In the genomic region with DNA sequence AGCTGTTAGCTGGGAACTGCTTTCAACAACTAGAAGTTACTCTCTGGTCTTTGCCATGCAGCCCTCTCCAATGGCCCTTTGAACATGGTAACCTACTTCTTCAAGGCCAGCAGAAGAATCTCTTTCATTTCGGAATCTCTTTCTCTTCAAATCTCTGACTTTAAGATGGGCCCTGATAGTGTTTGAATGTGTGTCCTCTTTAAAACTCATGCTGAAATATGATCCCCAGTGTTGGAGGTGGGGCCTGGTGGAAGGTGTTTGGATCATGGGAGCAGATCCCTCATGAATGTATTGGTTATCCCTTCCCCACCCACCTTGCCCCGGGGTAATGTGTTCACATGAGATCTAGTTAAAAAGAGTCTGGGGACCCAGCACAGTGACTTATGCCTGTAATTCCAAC, we compare ENCODE assay signal across 31 cellular contexts.
"Had no signal": no experiment of that assay in that cellular context is flagged by ENCODE, and none has a peak within 500 bp of the region (broad histone marks: within the 10 kb centered on the region; RNA-seq: fewer than 3 reads in every experiment).

No MANE protein-coding gene starts in this region.

- DNase-seq: activated CD4-positive, alpha-beta T cell treated with anti-CD3 and anti-CD28 coated beads for 36 hours; activated CD4-positive, alpha-beta T cell treated with anti-CD3 and anti-CD28 coated beads, Interleukin-2, amount 10 ng/mL, durations not matched to agents 7 days and 5 days; activated CD4-positive, alpha-beta T cell treated with anti-CD3 and anti-CD28 coated beads, Interleukin-2, amount 50 U/mL, for 48 hours; activated CD8-positive, alpha-beta T cell treated with anti-CD3 and anti-CD28 coated beads, Interleukin-2, amount 10 ng/mL, durations not matched to agents 7 days and 5 days; activated gamma-delta T cell; activated naive CD4-positive, alpha-beta T cell treated with anti-CD3 and anti-CD28 coated beads for 36 hours; activated T-cell treated with anti-CD3 and anti-CD28 coated beads, Interleukin-2, amount 50 U/mL, for 24 hours; adrenal gland; body of pancreas; Karpas-422; KBM-7; MG63; NCI-H1048; NCI-H1436 treated with DMSO at 0.1 percent for 48 hours; NCI-H187; NCI-H2029 treated with DMSO at 0.1 percent for 48 hours; NCI-H2171 treated with DMSO at 0.1 percent for 48 hours; NCI-H226; NCI-H446 treated with DMSO at 0.1 percent for 48 hours; NCI-H524; NCI-H69; Peyer's patch; RPMI8226; SHP77 treated with DMSO at 0.1 percent for 48 hours; SK-N-SH had no signal

- H3K4me3 ChIP-seq: adrenal gland, body of pancreas, breast epithelium, MG63, Peyer's patch, SJSA1 had no signal

- H3K9me3 ChIP-seq: adrenal gland, body of pancreas, breast epithelium, MG63, Peyer's patch, SJSA1, SK-N-SH had no signal

- H3K27me3 ChIP-seq: adrenal gland, body of pancreas, breast epithelium, MG63, Peyer's patch, SJSA1 had no signal

- H3K9ac ChIP-seq: SK-N-SH had no signal

- H3K4me3 Mint-ChIP-seq: activated CD4-positive, alpha-beta T cell treated with anti-CD3 and anti-CD28 coated beads for 36 hours; activated CD4-positive, alpha-beta T cell treated with anti-CD3 and anti-CD28 coated beads, Interleukin-2, amount 10 ng/mL, durations not matched to agents 7 days and 5 days; activated CD8-positive, alpha-beta T cell treated with anti-CD3 and anti-CD28 coated beads, Interleukin-2, amount 10 ng/mL, durations not matched to agents 7 days and 5 days; activated naive CD4-positive, alpha-beta T cell treated with anti-CD3 and anti-CD28 coated beads for 36 hours; activated T-cell treated with anti-CD3 and anti-CD28 coated beads, Interleukin-2, amount 50 U/mL, for 24 hours; T-helper 1 cell treated with Interleukin-12 subunit alpha and Interleukin-12 subunit beta and Interleukin-4 antibody, amounts not matched to agents 30 μg/mL and 1 μg/mL, for 36 hours; T-helper 2 cell treated with Interferon-gamma antibody and Interleukin-4, amounts not matched to agents 5 μg/mL and 100 μg/mL, for 36 hours had no signal

- H3K27ac Mint-ChIP-seq: activated CD4-positive, alpha-beta T cell treated with anti-CD3 and anti-CD28 coated beads for 36 hours; activated CD4-positive, alpha-beta T cell treated with anti-CD3 and anti-CD28 coated beads, Interleukin-2, amount 10 ng/mL, durations not matched to agents 7 days and 5 days; activated CD8-positive, alpha-beta T cell treated with anti-CD3 and anti-CD28 coated beads, Interleukin-2, amount 10 ng/mL, durations not matched to agents 7 days and 5 days; activated naive CD4-positive, alpha-beta T cell treated with anti-CD3 and anti-CD28 coated beads for 36 hours; activated naive CD4-positive, alpha-beta T cell treated with anti-CD3 and anti-CD28 coated beads, Interleukin-2, amount 50 U/mL, for 72 hours; activated T-cell treated with anti-CD3 and anti-CD28 coated beads, Interleukin-2, amount 50 U/mL, for 24 hours; activated T-helper 2 cell treated with anti-CD3 and anti-CD28 coated beads, Interferon-gamma antibody, Interleukin-2, Interleukin-4, amounts not matched to agents 10 μg/mL and 5 μg/mL and 100 μg/mL, durations not matched to agents 14 hours and 24 hours and 36 hours; T-helper 1 cell treated with Interleukin-12 subunit alpha and Interleukin-12 subunit beta and Interleukin-4 antibody, amounts not matched to agents 30 μg/mL and 1 μg/mL, for 36 hours; T-helper 2 cell treated with Interferon-gamma antibody and Interleukin-4, amounts not matched to agents 5 μg/mL and 100 μg/mL, for 36 hours had no signal

- H3K36me3 ChIP-seq: adrenal gland, breast epithelium, MG63, Peyer's patch, SJSA1 had no signal

- H3K4me1 Mint-ChIP-seq: activated CD4-positive, alpha-beta T cell treated with anti-CD3 and anti-CD28 coated beads for 36 hours; activated CD4-positive, alpha-beta T cell treated with anti-CD3 and anti-CD28 coated beads, Interleukin-2, amount 10 ng/mL, durations not matched to agents 7 days and 5 days had no signal

- H3K36me3 Mint-ChIP-seq: activated naive CD4-positive, alpha-beta T cell treated with anti-CD3 and anti-CD28 coated beads, Interleukin-2, amount 50 U/mL, for 72 hours had no signal

- H3K27ac ChIP-seq: adrenal gland, body of pancreas, breast epithelium, Peyer's patch, SJSA1 had no signal

- H3K4me1 ChIP-seq: adrenal gland, body of pancreas, breast epithelium, Peyer's patch, SJSA1 had no signal

- H3K4me2 ChIP-seq: SK-N-SH had no signal

- H3K9me3 Mint-ChIP-seq: activated CD4-positive, alpha-beta T cell treated with anti-CD3 and anti-CD28 coated beads, Interleukin-2, amount 10 ng/mL, durations not matched to agents 7 days and 5 days; activated naive CD4-positive, alpha-beta T cell treated with anti-CD3 and anti-CD28 coated beads for 36 hours; activated naive CD4-positive, alpha-beta T cell treated with anti-CD3 and anti-CD28 coated beads, Interleukin-2, amount 50 U/mL, for 72 hours; activated T-helper 2 cell treated with anti-CD3 and anti-CD28 coated beads, Interferon-gamma antibody, Interleukin-2, Interleukin-4, amounts not matched to agents 10 μg/mL and 5 μg/mL and 100 μg/mL, durations not matched to agents 14 hours and 24 hours and 36 hours; T-helper 1 cell treated with Interleukin-12 subunit alpha and Interleukin-12 subunit beta and Interleukin-4 antibody, amounts not matched to agents 30 μg/mL and 1 μg/mL, for 36 hours; T-helper 2 cell treated with Interferon-gamma antibody and Interleukin-4, amounts not matched to agents 5 μg/mL and 100 μg/mL, for 36 hours had no signal
